Comparison of ENCODE assay signal across 25 cellular contexts in the genomic region with DNA sequence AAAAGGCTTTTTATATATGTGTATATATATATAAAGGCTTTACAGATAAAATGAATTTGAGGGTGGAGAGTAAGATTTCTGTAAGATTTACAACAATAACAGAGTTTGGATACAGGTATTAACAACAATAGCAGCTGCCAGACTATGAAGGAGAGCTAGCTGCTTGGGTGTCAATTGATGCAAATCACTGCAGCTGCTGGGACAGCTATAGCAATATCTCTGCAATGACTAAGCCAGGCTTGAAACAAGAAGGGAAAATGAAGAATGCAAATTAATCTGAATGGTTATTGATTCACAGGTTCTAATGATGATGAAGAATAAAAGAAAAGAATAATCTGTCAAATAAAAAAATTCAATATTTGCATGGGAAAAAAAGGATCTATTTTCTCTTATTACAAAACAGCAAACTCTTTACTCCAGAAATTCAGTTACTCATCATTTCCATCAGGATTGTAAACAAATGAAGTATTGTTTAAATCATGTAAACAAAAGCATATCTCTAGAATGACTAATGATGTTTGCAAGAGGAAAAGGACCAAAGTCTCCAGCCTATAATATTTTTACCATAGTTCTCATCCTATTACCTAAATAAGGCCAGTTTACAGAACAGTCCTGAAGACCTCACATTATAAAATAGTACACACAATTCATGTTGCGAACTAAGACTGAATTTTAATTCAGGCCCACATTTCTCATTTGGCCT.
"Had no signal": no experiment of that assay in that cellular context is flagged by ENCODE, and none has a peak within 500 bp of the region (broad histone marks: within the 10 kb centered on the region; RNA-seq: fewer than 3 reads in every experiment).

No MANE protein-coding gene starts in this region.

- H3K27me3 ChIP-seq: dorsolateral prefrontal cortex, gastroesophageal sphincter, heart right ventricle, neural progenitor cell, right atrium auricular region, tibial artery, vagina had no signal

- H3K4me1 ChIP-seq: gastroesophageal sphincter, heart right ventricle, neural progenitor cell, right atrium auricular region, tibial artery, vagina had no signal

- H3K27ac ChIP-seq: dorsolateral prefrontal cortex, epithelial cell of prostate, gastroesophageal sphincter, heart right ventricle, neural progenitor cell, right atrium auricular region, tibial artery, vagina had no signal

- DNase-seq: activated CD4-positive, alpha-beta T cell treated with anti-CD3 and anti-CD28 coated beads, Interleukin-2, amount 10 ng/mL, durations not matched to agents 7 days and 5 days; activated CD8-positive, alpha-beta memory T cell treated with anti-CD3 and anti-CD28 coated beads, Interleukin-2, amount 50 U/mL, for 4 hours; activated effector memory CD4-positive, alpha-beta T cell treated with Interleukin-2 at 50 U/mL for 16 hours; activated naive CD4-positive, alpha-beta T cell treated with anti-CD3 and anti-CD28 coated beads, Interleukin-2, amount 10 ng/mL, durations not matched to agents 7 days and 5 days; activated naive CD8-positive, alpha-beta T cell treated with anti-CD3 and anti-CD28 coated beads, Interleukin-2, amount 50 U/mL, for 24 hours; activated T-cell treated with anti-CD3 and anti-CD28 coated beads, Interleukin-2, amount 50 U/mL, for 4 hours; anterior cingulate cortex; central memory CD4-positive, alpha-beta T cell; dorsolateral prefrontal cortex; heart right ventricle; immature natural killer cell; kidney glomerular epithelial cell; left ventricle myocardium superior; mucosa of descending colon; naive B cell; stimulated activated CD4-positive, alpha-beta T cell treated with anti-CD3 and anti-CD28 coated beads, Interleukin-2, amount 100 ng/mL, for 24 hours; stimulated activated naive CD4-positive, alpha-beta T cell treated with Interleukin-2 at 50 U/mL for 16 hours; T1000; tibial artery had no signal

- H3K4me3 ChIP-seq: dorsolateral prefrontal cortex, gastroesophageal sphincter, heart right ventricle, mucosa of descending colon, neural progenitor cell, right atrium auricular region, tibial artery, vagina had no signal

- H3K36me3 ChIP-seq: gastroesophageal sphincter, heart right ventricle, neural progenitor cell, right atrium auricular region, tibial artery, vagina had no signal

- ATAC-seq: activated CD4-positive, CD25-positive, alpha-beta regulatory T cell treated with anti-CD3 and anti-CD28 coated beads, Interleukin-2, amount 50 U/mL, for 24 hours; activated naive CD8-positive, alpha-beta T cell treated with anti-CD3 and anti-CD28 coated beads, Interleukin-2, amount 50 U/mL, for 24 hours; activated T-cell treated with anti-CD3 and anti-CD28 coated beads, Interleukin-2, amount 50 U/mL, for 4 hours; gastroesophageal sphincter; heart right ventricle; left ventricle myocardium superior; mucosa of descending colon had no signal

- H3K9me3 ChIP-seq: gastroesophageal sphincter, tibial artery, vagina had no signal
